In genomic region chr6:52300489-52300931, GRCh38 we compare ENCODE assay signal across 22 cellular contexts. TPM values are rescaled to one million over a fixed set of nuclear protein-coding genes. Genes with fewer than 3 reads are reported as not detected.
DNase-seq lines count a peak whose midpoint lies in the region; ATAC-seq, FAIRE-seq and TF ChIP-seq lines count a peak whose summit lies in the region.
"Had no signal": no experiment of that assay in that cellular context is flagged by ENCODE, and none has a peak within 500 bp of the region (broad histone marks: within the 10 kb centered on the region; RNA-seq: fewer than 3 reads in every experiment).

No MANE protein-coding gene starts in this region.

- intact Hi-C loops in K562 (cut with micrococcal nuclease), result loop anchor here (5.0 kb wide), 1 partner anchor 62 kb away; the partner anchor contains the start of gene PAQR8

- H3K4me3 ChIP-seq in K562, result no peak overlapping the region
- H3K4me3 ChIP-seq in retinal pigment epithelial cell (ENCODE audit: low read length), result no peak overlapping the region
- H3K4me3 ChIP-seq in mesendoderm (ENCODE audit: low read length), result no peak overlapping the region
- H3K4me3 ChIP-seq: BLaER1 treated with 17β-estradiol and CSF1 and Interleukin-3, amounts not matched to agents 10 nM and 100 nM; GM23248 had no signal

- no peak for ATAC-seq in stimulated activated naive CD8-positive, alpha-beta T cell treated with anti-CD3 and anti-CD28 coated beads, Interleukin-15, amount 100 ng/mL, for 72 hours
- ATAC-seq in K562, result no peak
- ATAC-seq: HCT116 had no signal

- no peaks in the 10 kb centered on the region for H3K79me2 ChIP-seq in K562 (ENCODE audit: control insufficient read depth, insufficient read depth, low read length)
- no peaks in the 10 kb centered on the region for H3K79me2 ChIP-seq in mesendoderm (ENCODE audit: control insufficient read depth, insufficient read depth, low read length)

- H3K27me3 ChIP-seq in K562 (ENCODE audit: control insufficient read depth in 2 of 2, insufficient read depth in 2 of 2, low read length in 2 of 2) (no peaks in the 10 kb centered on the region), mesendoderm (ENCODE audit: insufficient read depth, low read length, poor library complexity) (no peaks in the 10 kb centered on the region)
- H3K27me3 ChIP-seq: BLaER1 treated with 17β-estradiol and CSF1 and Interleukin-3, amounts not matched to agents 10 nM and 100 nM had no signal

- BruUV-seq in K562 (replicated peaks; lab: Mats Ljungman, UMichigan), result no TSS peak

- CTCF ChIA-PET in K562 (lab: Yijun Ruan, JAX; ENCODE audit: low intra/inter-chr PET ratio), result no interaction called here

- no peak overlapping the region for H2AK5ac ChIP-seq in mesendoderm (ENCODE audit: low read length)

- TF ChIP-seq POLR2A in K562 (conservative IDR thresholded peaks at IDR 0.05), result no peak

- peaks cover 4% of the 10 kb centered on the region for H3K9me3 Mint-ChIP-seq in stimulated activated naive CD8-positive, alpha-beta T cell treated with anti-CD3 and anti-CD28 coated beads, Interleukin-15, Interleukin-2, amounts not matched to agents 100 ng/mL and 50 ng/mL, for 24 hours
- peaks cover 7% of the 10 kb centered on the region in 2 donors for H3K9me3 Mint-ChIP-seq in stimulated activated naive CD8-positive, alpha-beta T cell treated with anti-CD3 and anti-CD28 coated beads, Interleukin-15, amount 100 ng/mL, for 72 hours

- H2AFZ ChIP-seq in K562 (ENCODE audit: low read depth, low read length), result 0 out of 2 replicates have a peak overlapping the region, but pooled peaks have one; percentile 26
- H2AFZ ChIP-seq: GM23248 had no signal

- TF ChIP-seq EP300 in K562 (IDR thresholded peaks at IDR 0.05; ENCODE audit: low read length), result no peak

- H4K8ac ChIP-seq in mesendoderm (ENCODE audit: low read depth, low read length), result no peak overlapping the region

- in situ Hi-C loops in K562 (cut with MboI), result loop anchor here (10.0 kb wide), 1 partner anchor 364 kb away; no protein-coding TSS in a partner anchor

- POLR2A ChIA-PET in K562 (lab: Yijun Ruan, JAX), result no interaction called here

- H2BK15ac ChIP-seq in mesendoderm (replicated peaks; ENCODE audit: low read depth), result no peak overlapping the region

- no peak overlapping the region for H3K18ac ChIP-seq in mesendoderm (ENCODE audit: low read length)

- TF ChIP-seq CTCF in K562 (IDR thresholded peaks at IDR 0.05 in 2 of 3, conservative IDR thresholded peaks at IDR 0.05 in 1 of 3; ENCODE audit: insufficient read depth in 2 of 3, low read depth in 1 of 3, low read length in 3 of 3) (no peak), retinal pigment epithelial cell (conservative IDR thresholded peaks at IDR 0.05; ENCODE audit: low read depth, low read length) (no peak)

- H3K4me1 Mint-ChIP-seq in stimulated activated naive CD8-positive, alpha-beta T cell treated with anti-CD3 and anti-CD28 coated beads, Interleukin-15, Interleukin-2, amounts not matched to agents 100 ng/mL and 50 ng/mL, for 24 hours (ENCODE audit: low read depth), result peaks cover 71% of the 10 kb centered on the region
- peaks cover 97% of the 10 kb centered on the region for H3K4me1 Mint-ChIP-seq in stimulated activated naive CD8-positive, alpha-beta T cell treated with anti-CD3 and anti-CD28 coated beads, Interleukin-15, amount 100 ng/mL, for 72 hours

- no peak for FAIRE-seq in K562 (lab: Jason Lieb, UNC)
- FAIRE-seq: D721Med, G401.6, GM12891, H54 had no signal

- no peaks in the 10 kb centered on the region for H3K36me3 Mint-ChIP-seq in stimulated activated naive CD8-positive, alpha-beta T cell treated with anti-CD3 and anti-CD28 coated beads, Interleukin-15, Interleukin-2, amounts not matched to agents 100 ng/mL and 50 ng/mL, for 24 hours (ENCODE audit: low read depth)
- H3K36me3 Mint-ChIP-seq: IgD-negative memory B cell had no signal

- H3K36me3 ChIP-seq in K562 (ENCODE audit: control insufficient read depth, insufficient read depth, low read length) (no peaks in the 10 kb centered on the region), mesendoderm (ENCODE audit: control insufficient read depth, insufficient read depth, low read length) (no peaks in the 10 kb centered on the region)
- H3K36me3 ChIP-seq: BLaER1 treated with 17β-estradiol and CSF1 and Interleukin-3, amounts not matched to agents 10 nM and 100 nM had no signal

- H2BK5ac ChIP-seq in mesendoderm (ENCODE audit: low read length), result no peak overlapping the region

- H3K9me1 ChIP-seq in K562 (ENCODE audit: control insufficient read depth, insufficient read depth, low read length), result no peaks in the 10 kb centered on the region

- H3K27me3 Mint-ChIP-seq in stimulated activated naive CD8-positive, alpha-beta T cell treated with anti-CD3 and anti-CD28 coated beads, Interleukin-15, Interleukin-2, amounts not matched to agents 100 ng/mL and 50 ng/mL, for 24 hours, result no peaks in the 10 kb centered on the region
- no peaks in the 10 kb centered on the region for H3K27me3 Mint-ChIP-seq in stimulated activated naive CD8-positive, alpha-beta T cell treated with anti-CD3 and anti-CD28 coated beads, Interleukin-15, amount 100 ng/mL, for 72 hours
- H3K27me3 Mint-ChIP-seq: CD4-positive, alpha-beta memory T cell; IgD-negative memory B cell had no signal

- peak overlapping the region; percentile 50 for H3K27ac Mint-ChIP-seq in stimulated activated naive CD8-positive, alpha-beta T cell treated with anti-CD3 and anti-CD28 coated beads, Interleukin-15, Interleukin-2, amounts not matched to agents 100 ng/mL and 50 ng/mL, for 24 hours
- no peak overlapping the region for H3K27ac Mint-ChIP-seq in stimulated activated naive CD8-positive, alpha-beta T cell treated with anti-CD3 and anti-CD28 coated beads, Interleukin-15, amount 100 ng/mL, for 72 hours

- no peak overlapping the region; the same call in 1 of the 2 replicates for H3K4me2 ChIP-seq in K562 (ENCODE audit: insufficient read depth, low read length)
- H3K4me2 ChIP-seq in mesendoderm (ENCODE audit: low read length), result no peak overlapping the region
- H3K4me2 ChIP-seq: BLaER1 treated with 17β-estradiol and CSF1 and Interleukin-3, amounts not matched to agents 10 nM and 100 nM had no signal

- H3K4me3 Mint-ChIP-seq in stimulated activated naive CD8-positive, alpha-beta T cell treated with anti-CD3 and anti-CD28 coated beads, Interleukin-15, Interleukin-2, amounts not matched to agents 100 ng/mL and 50 ng/mL, for 24 hours, result no peak overlapping the region
- H3K4me3 Mint-ChIP-seq in stimulated activated naive CD8-positive, alpha-beta T cell treated with anti-CD3 and anti-CD28 coated beads, Interleukin-15, amount 100 ng/mL, for 72 hours, result no peak overlapping the region

- H3K9me3 ChIP-seq in K562 (replicated peaks; ENCODE audit: control insufficient read depth, insufficient read depth, low read depth, low read length), result peaks cover 5% of the 10 kb centered on the region; the same call in 1 of the 2 replicates

- no peak overlapping the region for H3K4ac ChIP-seq in mesendoderm (ENCODE audit: low read depth, low read length)

- H3K79me1 ChIP-seq in mesendoderm (ENCODE audit: low read length), result no peaks in the 10 kb centered on the region

- no peak for DNase-seq in stimulated activated naive CD8-positive, alpha-beta T cell treated with anti-CD3 and anti-CD28 coated beads, Interleukin-15, amount 100 ng/mL, for 72 hours
- DNase-seq in K562 (ENCODE audit: extremely low read depth in 1 of 4, low spot score in 3 of 4) (no peak), retinal pigment epithelial cell (ENCODE audit: low read depth) (peak; percentile 2), NCI-H1436 (lab: John Stamatoyannopoulos, UW) (no peak), mesendoderm (no peak)
- DNase-seq in activated CD4-positive, alpha-beta T cell treated with anti-CD3 and anti-CD28 coated beads, Interleukin-2, amount 50 U/mL, for 48 hours, result no peak
- DNase-seq: 8988T; ACHN; CD4-positive, alpha-beta memory T cell; COR-L47; DMS153; DMS79 treated with DMSO at 0.1 percent for 48 hours; EL; GM23248 had no signal

- 77% methylated on average over 2 of the region's 2 CpGs for WGBS in K562 (ENCODE audit: insufficient coverage, low coverage, missing lambda C conversion rate)
- WGBS in mesendoderm (ENCODE audit: extremely low coverage, insufficient coverage, low lambda C conversion rate), result no CpG with 5 or more reads among the region's 2 CpGs

- H3K27ac ChIP-seq in K562 (ENCODE audit: extremely low read depth, low read depth, low read length) (peak overlapping the region; percentile 46; the same call in 1 of the 3 replicates), mesendoderm (ENCODE audit: low read depth, low read length) (no peak overlapping the region)
- H3K27ac ChIP-seq: BLaER1 treated with 17β-estradiol and CSF1 and Interleukin-3, amounts not matched to agents 10 nM and 100 nM; GM23248 had no signal

- no peak overlapping the region for H2BK120ac ChIP-seq in mesendoderm (ENCODE audit: low read depth, low read length)

- no peak overlapping the region for H3K56ac ChIP-seq in mesendoderm (ENCODE audit: low read length)

- no peak overlapping the region for H4K5ac ChIP-seq in mesendoderm (ENCODE audit: low read length)

- H3K23ac ChIP-seq in mesendoderm (ENCODE audit: low read length), result no peak overlapping the region

- H3K4me1 ChIP-seq in K562 (replicated peaks in 1 of 2; ENCODE audit: control insufficient read depth in 2 of 2, insufficient read depth in 2 of 2, low read length in 2 of 2), result peaks cover 41 to 61% of the 10 kb centered on the region in 2 experiments
- H3K4me1 ChIP-seq in mesendoderm (ENCODE audit: control insufficient read depth, low read depth, low read length), result no peaks in the 10 kb centered on the region

- H3K9ac ChIP-seq in K562 (ENCODE audit: insufficient read depth in 1 of 2, low read depth in 2 of 2, low read length in 2 of 2) (no peak overlapping the region), mesendoderm (ENCODE audit: low read length) (no peak overlapping the region)
- H3K9ac ChIP-seq: BLaER1 treated with 17β-estradiol and CSF1 and Interleukin-3, amounts not matched to agents 10 nM and 100 nM; GM23248 had no signal

- no peaks in the 10 kb centered on the region for H4K20me1 ChIP-seq in K562 (replicated peaks; ENCODE audit: control insufficient read depth, insufficient read depth, low read length)
- H4K20me1 ChIP-seq: BLaER1 treated with 17β-estradiol and CSF1 and Interleukin-3, amounts not matched to agents 10 nM and 100 nM had no signal

- no peak for TF ChIP-seq RAD21 in K562 (CRISPR knock-in tag; conservative IDR thresholded peaks at IDR 0.05 in 1 of 2, IDR thresholded peaks at IDR 0.05 in 1 of 2)

RNA-seq across cellular contexts. Expression of gene MCM3, which starts 16.0 kb away (rescaled TPM):
- total RNA-seq in K562 (2011; cell fraction: chromatin; rRNA removed; ENCODE audit: low replicate concordance), result 257 and 369 TPM in 2 replicates
- 237 and 246 TPM in 2 replicates for total RNA-seq in K562 (2011; cell fraction: nucleolus; rRNA removed)
- 205 and 228 TPM in 2 replicates for total RNA-seq in K562 (2011; cell fraction: nucleoplasm; rRNA removed)
- total RNA-seq in K562 (2014; rRNA removed) (245 and 270 TPM in 2 replicates), K562 (2014; rRNA removed; fragmentation: Illumina TruSeq; extraction: Trizol) (211 and 223 TPM in 2 replicates), K562 (2015; rRNA removed; fragmentation: Illumina TruSeq; extraction: Trizol) (250 and 258 TPM in 2 replicates), K562 (2021) (187 and 202 TPM in 2 replicates)
- polyA plus RNA-seq in K562 (2011; rRNA removed) (262 and 272 TPM in 2 replicates), K562 (2014; fragmentation: Illumina TruSeq; extraction: Trizol) (222 and 263 TPM in 2 replicates), K562 (2014; fragmentation: Nextera tagmentation; extraction: Ambion mirVana) (100 to 1,000 TPM in 1 of 2 experiments, 10 to 100 TPM in 1; 76.1 to 141 TPM), K562 (2014; rRNA removed) (238 and 264 TPM in 2 replicates)
- polyA plus RNA-seq in K562 (2011; cell fraction: cytosol; rRNA removed), result 181 and 231 TPM in 2 replicates
- 455 and 511 TPM in 2 replicates for polyA plus RNA-seq in K562 (2011; cell fraction: nucleus; rRNA removed)
- 160 and 166 TPM in 2 replicates for polyA plus RNA-seq in K562 (2012)
- 320 and 341 TPM in 2 replicates for polyA minus RNA-seq in K562 (2011; rRNA and poly(A)+ RNA removed)
- polyA minus RNA-seq in K562 (2011; cell fraction: cytosol; rRNA and poly(A)+ RNA removed), result 122 and 130 TPM in 2 replicates
- polyA minus RNA-seq in K562 (2011; cell fraction: nucleus; rRNA and poly(A)+ RNA removed), result 198 and 295 TPM in 2 replicates
- 166 TPM for polyA plus RNA-seq in mesendoderm (2013, experiment 1 of 2)
- polyA plus RNA-seq in mesendoderm (2013, experiment 2 of 2), result 164 TPM

RNA-seq across cellular contexts. Expression of gene IL17F, which starts 56.2 kb away (rescaled TPM):
- not detected in 2 replicates for total RNA-seq in K562 (2011; cell fraction: chromatin; rRNA removed; ENCODE audit: low replicate concordance)
- total RNA-seq in K562 (2011; cell fraction: nucleolus; rRNA removed), result not detected in 2 replicates
- not detected in 2 replicates for total RNA-seq in K562 (2011; cell fraction: nucleoplasm; rRNA removed)
- total RNA-seq in K562 (2014; rRNA removed) (not detected in 2 replicates), K562 (2014; rRNA removed; fragmentation: Illumina TruSeq; extraction: Trizol) (not detected in 2 replicates), K562 (2015; rRNA removed; fragmentation: Illumina TruSeq; extraction: Trizol) (not detected in 2 replicates), K562 (2021) (not detected in 2 replicates)
- polyA plus RNA-seq in K562 (2011; rRNA removed) (not detected in 2 replicates), K562 (2014; fragmentation: Illumina TruSeq; extraction: Trizol) (not detected in 2 replicates), K562 (2014; fragmentation: Nextera tagmentation; extraction: Ambion mirVana) (not detected), K562 (2014; rRNA removed) (not detected in 2 replicates)
- not detected in 2 replicates for polyA plus RNA-seq in K562 (2011; cell fraction: cytosol; rRNA removed)
- 0.14 TPM in 1 of 2 replicates, not detected in the other for polyA plus RNA-seq in K562 (2011; cell fraction: nucleus; rRNA removed)
- polyA plus RNA-seq in K562 (2012), result not detected in 2 replicates
- polyA minus RNA-seq in K562 (2011; rRNA and poly(A)+ RNA removed), result not detected in 2 replicates
- not detected in 2 replicates for polyA minus RNA-seq in K562 (2011; cell fraction: cytosol; rRNA and poly(A)+ RNA removed)
- not detected in 2 replicates for polyA minus RNA-seq in K562 (2011; cell fraction: nucleus; rRNA and poly(A)+ RNA removed)
- polyA plus RNA-seq in mesendoderm (2013, experiment 1 of 2), result not detected
- not detected for polyA plus RNA-seq in mesendoderm (2013, experiment 2 of 2)
- total RNA-seq: CD4-positive, alpha-beta memory T cell; GM23248 had no signal
- polyA plus RNA-seq: CD4-positive, alpha-beta memory T cell; GM23248; IgD-negative memory B cell had no signal
